1 cellular context compared by ENCODE assay signal in the genomic region with DNA sequence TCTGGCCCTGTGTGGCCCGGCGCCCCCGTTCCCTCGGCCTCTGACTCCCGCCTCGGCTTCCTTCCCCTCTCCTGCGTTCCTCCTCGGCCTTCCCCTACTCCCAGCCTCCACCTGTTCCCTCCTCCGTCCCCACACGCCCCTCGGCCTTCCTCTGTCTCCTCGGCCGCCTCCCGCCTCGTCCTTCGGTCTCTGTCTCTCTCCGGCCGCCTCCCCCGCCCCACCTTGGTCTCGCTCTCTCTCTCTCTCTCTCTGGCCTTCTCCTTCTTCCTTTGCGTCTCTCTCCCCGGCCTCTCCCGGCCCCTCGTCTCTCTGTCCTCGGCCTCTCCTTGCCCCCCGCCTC.
A peak's percentile ranks its signal among the peaks of the same experiment; 100 is the strongest.
TF ChIP-seq lines count a peak whose summit lies in the region.

No MANE protein-coding gene starts in this region.

TF ChIP-seq in HEK293, 187 proteins besides CTCF, POLR2A, EP300 and RAD21 (continued from another document and continues in another):
- no peak for TF ChIP-seq REPIN1 (tag by site-specific recombination; IDR thresholded peaks at IDR 0.05; ENCODE audit: low read depth)
- no peak for TF ChIP-seq ZNF560 (tag by site-specific recombination; IDR thresholded peaks at IDR 0.05; ENCODE audit: borderline replicate concordance)
- TF ChIP-seq SETDB1 (IDR thresholded peaks at IDR 0.05; ENCODE audit: insufficient read length, low read length): no peak
- no peak for TF ChIP-seq ZFP37 (tag by site-specific recombination; IDR thresholded peaks at IDR 0.05)
- TF ChIP-seq, protein P1, sequence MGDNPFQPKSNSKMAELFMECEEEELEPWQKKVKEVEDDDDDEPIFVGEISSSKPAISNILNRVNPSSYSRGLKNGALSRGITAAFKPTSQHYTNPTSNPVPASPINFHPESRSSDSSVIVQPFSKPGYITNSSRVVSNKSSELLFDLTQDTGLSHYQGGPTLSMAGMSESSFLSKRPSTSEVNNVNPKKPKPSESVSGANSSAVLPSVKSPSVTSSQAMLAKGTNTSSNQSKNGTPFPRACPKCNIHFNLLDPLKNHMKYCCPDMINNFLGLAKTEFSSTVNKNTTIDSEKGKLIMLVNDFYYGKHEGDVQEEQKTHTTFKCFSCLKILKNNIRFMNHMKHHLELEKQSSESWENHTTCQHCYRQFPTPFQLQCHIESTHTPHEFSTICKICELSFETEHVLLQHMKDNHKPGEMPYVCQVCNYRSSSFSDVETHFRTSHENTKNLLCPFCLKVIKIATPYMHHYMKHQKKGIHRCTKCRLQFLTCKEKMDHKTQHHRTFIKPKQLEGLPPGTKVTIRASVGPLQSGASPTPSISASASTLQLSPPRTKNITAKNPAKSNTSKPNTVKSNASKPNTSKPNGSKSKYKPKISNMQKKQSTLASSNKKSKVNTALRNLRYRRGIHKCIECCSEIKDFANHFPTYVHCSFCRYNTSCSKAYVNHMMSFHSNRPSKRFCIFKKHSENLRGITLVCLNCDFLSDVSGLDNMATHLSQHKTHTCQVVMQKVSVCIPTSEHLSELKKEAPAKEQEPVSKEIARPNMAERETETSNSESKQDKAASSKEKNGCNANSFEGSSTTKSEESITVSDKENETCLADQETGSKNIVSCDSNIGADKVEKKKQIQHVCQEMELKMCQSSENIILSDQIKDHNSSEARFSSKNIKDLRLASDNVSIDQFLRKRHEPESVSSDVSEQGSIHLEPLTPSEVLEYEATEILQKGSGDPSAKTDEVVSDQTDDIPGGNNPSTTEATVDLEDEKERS (tag by site-specific recombination; IDR thresholded peaks at IDR 0.05): no peak
- no peak for TF ChIP-seq ZNF391 (tag by site-specific recombination; IDR thresholded peaks at IDR 0.05; ENCODE audit: borderline replicate concordance, low read depth)
- TF ChIP-seq ZNF404 (tag by site-specific recombination; IDR thresholded peaks at IDR 0.05): no peak
- TF ChIP-seq, protein P2, sequence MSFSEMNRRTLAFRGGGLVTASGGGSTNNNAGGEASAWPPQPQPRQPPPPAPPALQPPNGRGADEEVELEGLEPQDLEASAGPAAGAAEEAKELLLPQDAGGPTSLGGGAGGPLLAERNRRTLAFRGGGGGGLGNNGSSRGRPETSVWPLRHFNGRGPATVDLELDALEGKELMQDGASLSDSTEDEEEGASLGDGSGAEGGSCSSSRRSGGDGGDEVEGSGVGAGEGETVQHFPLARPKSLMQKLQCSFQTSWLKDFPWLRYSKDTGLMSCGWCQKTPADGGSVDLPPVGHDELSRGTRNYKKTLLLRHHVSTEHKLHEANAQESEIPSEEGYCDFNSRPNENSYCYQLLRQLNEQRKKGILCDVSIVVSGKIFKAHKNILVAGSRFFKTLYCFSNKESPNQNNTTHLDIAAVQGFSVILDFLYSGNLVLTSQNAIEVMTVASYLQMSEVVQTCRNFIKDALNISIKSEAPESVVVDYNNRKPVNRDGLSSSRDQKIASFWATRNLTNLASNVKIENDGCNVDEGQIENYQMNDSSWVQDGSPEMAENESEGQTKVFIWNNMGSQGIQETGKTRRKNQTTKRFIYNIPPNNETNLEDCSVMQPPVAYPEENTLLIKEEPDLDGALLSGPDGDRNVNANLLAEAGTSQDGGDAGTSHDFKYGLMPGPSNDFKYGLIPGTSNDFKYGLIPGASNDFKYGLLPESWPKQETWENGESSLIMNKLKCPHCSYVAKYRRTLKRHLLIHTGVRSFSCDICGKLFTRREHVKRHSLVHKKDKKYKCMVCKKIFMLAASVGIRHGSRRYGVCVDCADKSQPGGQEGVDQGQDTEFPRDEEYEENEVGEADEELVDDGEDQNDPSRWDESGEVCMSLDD (tag by site-specific recombination; IDR thresholded peaks at IDR 0.05): peak; percentile 51; the same call in 1 of the 2 replicates
- TF ChIP-seq, protein P3, sequence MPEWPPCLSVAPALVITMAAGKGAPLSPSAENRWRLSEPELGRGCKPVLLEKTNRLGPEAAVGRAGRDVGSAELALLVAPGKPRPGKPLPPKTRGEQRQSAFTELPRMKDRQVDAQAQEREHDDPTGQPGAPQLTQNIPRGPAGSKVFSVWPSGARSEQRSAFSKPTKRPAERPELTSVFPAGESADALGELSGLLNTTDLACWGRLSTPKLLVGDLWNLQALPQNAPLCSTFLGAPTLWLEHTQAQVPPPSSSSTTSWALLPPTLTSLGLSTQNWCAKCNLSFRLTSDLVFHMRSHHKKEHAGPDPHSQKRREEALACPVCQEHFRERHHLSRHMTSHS (tag by site-specific recombination; IDR thresholded peaks at IDR 0.05): no peak
- peak; percentile 23; the same call in 1 of the 2 replicates for TF ChIP-seq MYNN (tag by site-specific recombination; IDR thresholded peaks at IDR 0.05; ENCODE audit: borderline replicate concordance)
- no peak for TF ChIP-seq ZNF223 (tag by site-specific recombination; IDR thresholded peaks at IDR 0.05)
- no peak for TF ChIP-seq ZNF658 (tag by site-specific recombination; IDR thresholded peaks at IDR 0.05)
- no peak for TF ChIP-seq ZNF664 (tag by site-specific recombination; IDR thresholded peaks at IDR 0.05)
- TF ChIP-seq ZFP3 (tag by site-specific recombination; IDR thresholded peaks at IDR 0.05; ENCODE audit: low read depth): no peak
- TF ChIP-seq ZSCAN16 (tag by site-specific recombination; IDR thresholded peaks at IDR 0.05): no peak
- TF ChIP-seq ZNF121 (tag by site-specific recombination; IDR thresholded peaks at IDR 0.05): no peak
- TF ChIP-seq GLIS1 (tag by site-specific recombination; IDR thresholded peaks at IDR 0.05): no peak; the same call in 1 of the 2 replicates
- TF ChIP-seq, protein P4, sequence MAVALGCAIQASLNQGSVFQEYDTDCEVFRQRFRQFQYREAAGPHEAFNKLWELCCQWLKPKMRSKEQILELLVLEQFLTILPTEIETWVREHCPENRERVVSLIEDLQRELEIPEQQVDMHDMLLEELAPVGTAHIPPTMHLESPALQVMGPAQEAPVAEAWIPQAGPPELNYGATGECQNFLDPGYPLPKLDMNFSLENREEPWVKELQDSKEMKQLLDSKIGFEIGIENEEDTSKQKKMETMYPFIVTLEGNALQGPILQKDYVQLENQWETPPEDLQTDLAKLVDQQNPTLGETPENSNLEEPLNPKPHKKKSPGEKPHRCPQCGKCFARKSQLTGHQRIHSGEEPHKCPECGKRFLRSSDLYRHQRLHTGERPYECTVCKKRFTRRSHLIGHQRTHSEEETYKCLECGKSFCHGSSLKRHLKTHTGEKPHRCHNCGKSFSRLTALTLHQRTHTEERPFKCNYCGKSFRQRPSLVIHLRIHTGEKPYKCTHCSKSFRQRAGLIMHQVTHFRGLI (tag by site-specific recombination; IDR thresholded peaks at IDR 0.05): no peak
- TF ChIP-seq WT1 (tag by site-specific recombination; IDR thresholded peaks at IDR 0.05): 0 out of 2 replicates have a peak, but pooled peaks have one; percentile 10
- TF ChIP-seq ZNF792 (tag by site-specific recombination; IDR thresholded peaks at IDR 0.05): no peak
- TF ChIP-seq, protein P5, sequence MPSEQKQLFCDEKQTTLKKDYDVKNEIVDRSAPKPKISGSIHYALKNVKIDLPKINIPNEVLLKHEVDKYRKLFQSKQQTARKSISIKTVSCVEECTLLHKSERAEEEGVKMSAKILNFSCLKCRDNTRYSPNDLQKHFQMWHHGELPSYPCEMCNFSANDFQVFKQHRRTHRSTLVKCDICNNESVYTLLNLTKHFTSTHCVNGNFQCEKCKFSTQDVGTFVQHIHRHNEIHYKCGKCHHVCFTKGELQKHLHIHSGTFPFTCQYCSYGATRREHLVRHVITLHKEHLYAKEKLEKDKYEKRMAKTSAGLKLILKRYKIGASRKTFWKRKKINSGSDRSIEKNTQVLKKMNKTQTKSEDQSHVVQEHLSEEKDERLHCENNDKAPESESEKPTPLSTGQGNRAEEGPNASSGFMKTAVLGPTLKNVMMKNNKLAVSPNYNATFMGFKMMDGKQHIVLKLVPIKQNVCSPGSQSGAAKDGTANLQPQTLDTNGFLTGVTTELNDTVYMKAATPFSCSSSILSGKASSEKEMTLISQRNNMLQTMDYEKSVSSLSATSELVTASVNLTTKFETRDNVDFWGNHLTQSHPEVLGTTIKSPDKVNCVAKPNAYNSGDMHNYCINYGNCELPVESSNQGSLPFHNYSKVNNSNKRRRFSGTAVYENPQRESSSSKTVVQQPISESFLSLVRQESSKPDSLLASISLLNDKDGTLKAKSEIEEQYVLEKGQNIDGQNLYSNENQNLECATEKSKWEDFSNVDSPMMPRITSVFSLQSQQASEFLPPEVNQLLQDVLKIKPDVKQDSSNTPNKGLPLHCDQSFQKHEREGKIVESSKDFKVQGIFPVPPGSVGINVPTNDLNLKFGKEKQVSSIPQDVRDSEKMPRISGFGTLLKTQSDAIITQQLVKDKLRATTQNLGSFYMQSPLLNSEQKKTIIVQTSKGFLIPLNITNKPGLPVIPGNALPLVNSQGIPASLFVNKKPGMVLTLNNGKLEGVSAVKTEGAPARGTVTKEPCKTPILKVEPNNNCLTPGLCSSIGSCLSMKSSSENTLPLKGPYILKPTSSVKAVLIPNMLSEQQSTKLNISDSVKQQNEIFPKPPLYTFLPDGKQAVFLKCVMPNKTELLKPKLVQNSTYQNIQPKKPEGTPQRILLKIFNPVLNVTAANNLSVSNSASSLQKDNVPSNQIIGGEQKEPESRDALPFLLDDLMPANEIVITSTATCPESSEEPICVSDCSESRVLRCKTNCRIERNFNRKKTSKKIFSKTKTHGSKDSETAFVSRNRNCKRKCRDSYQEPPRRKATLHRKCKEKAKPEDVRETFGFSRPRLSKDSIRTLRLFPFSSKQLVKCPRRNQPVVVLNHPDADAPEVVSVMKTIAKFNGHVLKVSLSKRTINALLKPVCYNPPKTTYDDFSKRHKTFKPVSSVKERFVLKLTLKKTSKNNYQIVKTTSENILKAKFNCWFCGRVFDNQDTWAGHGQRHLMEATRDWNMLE (tag by site-specific recombination; conservative IDR thresholded peaks at IDR 0.05; ENCODE audit: low read depth): peak; percentile 13; the same call in 1 of the 2 replicates
- peak; percentile 52; the same call in 1 of the 2 replicates for TF ChIP-seq ZNF843 (tag by site-specific recombination; IDR thresholded peaks at IDR 0.05)
- peak; percentile 61 for TF ChIP-seq KLF9 (tag by site-specific recombination; IDR thresholded peaks at IDR 0.05; ENCODE audit: low read depth)
- TF ChIP-seq ZNF623 (tag by site-specific recombination; IDR thresholded peaks at IDR 0.05): no peak
- TF ChIP-seq KLF1 (tag by site-specific recombination; IDR thresholded peaks at IDR 0.05): peak; percentile 44; the same call in 1 of the 2 replicates
- TF ChIP-seq ZNF23 (tag by site-specific recombination; IDR thresholded peaks at IDR 0.05; ENCODE audit: borderline replicate concordance): no peak
- TF ChIP-seq ZFP41 (tag by site-specific recombination; IDR thresholded peaks at IDR 0.05; ENCODE audit: borderline replicate concordance): no peak
- 0 out of 2 replicates have a peak, but pooled peaks have one; percentile 39 for TF ChIP-seq ZNF670 (tag by site-specific recombination; IDR thresholded peaks at IDR 0.05; ENCODE audit: low read depth)
- TF ChIP-seq, protein P6, sequence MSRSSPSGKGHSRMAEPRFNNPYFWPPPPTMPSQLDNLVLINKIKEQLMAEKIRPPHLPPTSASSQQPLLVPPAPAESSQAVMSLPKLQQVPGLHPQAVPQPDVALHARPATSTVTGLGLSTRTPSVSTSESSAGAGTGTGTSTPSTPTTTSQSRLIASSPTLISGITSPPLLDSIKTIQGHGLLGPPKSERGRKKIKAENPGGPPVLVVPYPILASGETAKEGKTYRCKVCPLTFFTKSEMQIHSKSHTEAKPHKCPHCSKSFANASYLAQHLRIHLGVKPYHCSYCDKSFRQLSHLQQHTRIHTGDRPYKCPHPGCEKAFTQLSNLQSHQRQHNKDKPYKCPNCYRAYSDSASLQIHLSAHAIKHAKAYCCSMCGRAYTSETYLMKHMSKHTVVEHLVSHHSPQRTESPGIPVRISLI (tag by site-specific recombination; IDR thresholded peaks at IDR 0.05): no peak
- TF ChIP-seq ZNF558 (tag by site-specific recombination; IDR thresholded peaks at IDR 0.05): no peak
- TF ChIP-seq SP3 (tag by site-specific recombination; IDR thresholded peaks at IDR 0.05): no peak
- TF ChIP-seq, protein P7, sequence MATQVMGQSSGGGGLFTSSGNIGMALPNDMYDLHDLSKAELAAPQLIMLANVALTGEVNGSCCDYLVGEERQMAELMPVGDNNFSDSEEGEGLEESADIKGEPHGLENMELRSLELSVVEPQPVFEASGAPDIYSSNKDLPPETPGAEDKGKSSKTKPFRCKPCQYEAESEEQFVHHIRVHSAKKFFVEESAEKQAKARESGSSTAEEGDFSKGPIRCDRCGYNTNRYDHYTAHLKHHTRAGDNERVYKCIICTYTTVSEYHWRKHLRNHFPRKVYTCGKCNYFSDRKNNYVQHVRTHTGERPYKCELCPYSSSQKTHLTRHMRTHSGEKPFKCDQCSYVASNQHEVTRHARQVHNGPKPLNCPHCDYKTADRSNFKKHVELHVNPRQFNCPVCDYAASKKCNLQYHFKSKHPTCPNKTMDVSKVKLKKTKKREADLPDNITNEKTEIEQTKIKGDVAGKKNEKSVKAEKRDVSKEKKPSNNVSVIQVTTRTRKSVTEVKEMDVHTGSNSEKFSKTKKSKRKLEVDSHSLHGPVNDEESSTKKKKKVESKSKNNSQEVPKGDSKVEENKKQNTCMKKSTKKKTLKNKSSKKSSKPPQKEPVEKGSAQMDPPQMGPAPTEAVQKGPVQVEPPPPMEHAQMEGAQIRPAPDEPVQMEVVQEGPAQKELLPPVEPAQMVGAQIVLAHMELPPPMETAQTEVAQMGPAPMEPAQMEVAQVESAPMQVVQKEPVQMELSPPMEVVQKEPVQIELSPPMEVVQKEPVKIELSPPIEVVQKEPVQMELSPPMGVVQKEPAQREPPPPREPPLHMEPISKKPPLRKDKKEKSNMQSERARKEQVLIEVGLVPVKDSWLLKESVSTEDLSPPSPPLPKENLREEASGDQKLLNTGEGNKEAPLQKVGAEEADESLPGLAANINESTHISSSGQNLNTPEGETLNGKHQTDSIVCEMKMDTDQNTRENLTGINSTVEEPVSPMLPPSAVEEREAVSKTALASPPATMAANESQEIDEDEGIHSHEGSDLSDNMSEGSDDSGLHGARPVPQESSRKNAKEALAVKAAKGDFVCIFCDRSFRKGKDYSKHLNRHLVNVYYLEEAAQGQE (tag by site-specific recombination; IDR thresholded peaks at IDR 0.05): peak; percentile 28; the same call in 1 of the 2 replicates
- TF ChIP-seq, protein P8, sequence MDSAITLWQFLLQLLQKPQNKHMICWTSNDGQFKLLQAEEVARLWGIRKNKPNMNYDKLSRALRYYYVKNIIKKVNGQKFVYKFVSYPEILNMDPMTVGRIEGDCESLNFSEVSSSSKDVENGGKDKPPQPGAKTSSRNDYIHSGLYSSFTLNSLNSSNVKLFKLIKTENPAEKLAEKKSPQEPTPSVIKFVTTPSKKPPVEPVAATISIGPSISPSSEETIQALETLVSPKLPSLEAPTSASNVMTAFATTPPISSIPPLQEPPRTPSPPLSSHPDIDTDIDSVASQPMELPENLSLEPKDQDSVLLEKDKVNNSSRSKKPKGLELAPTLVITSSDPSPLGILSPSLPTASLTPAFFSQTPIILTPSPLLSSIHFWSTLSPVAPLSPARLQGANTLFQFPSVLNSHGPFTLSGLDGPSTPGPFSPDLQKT (IDR thresholded peaks at IDR 0.05; ENCODE audit: borderline replicate concordance, low read depth, low read length): no peak
- peak; percentile 88 for TF ChIP-seq SCRT2 (tag by site-specific recombination; IDR thresholded peaks at IDR 0.05)
- TF ChIP-seq ZNF2 (tag by site-specific recombination; IDR thresholded peaks at IDR 0.05): 0 out of 2 replicates have a peak, but pooled peaks have one; percentile 36
- no peak for TF ChIP-seq ZNF174 (tag by site-specific recombination; IDR thresholded peaks at IDR 0.05)
- TF ChIP-seq, protein P9, sequence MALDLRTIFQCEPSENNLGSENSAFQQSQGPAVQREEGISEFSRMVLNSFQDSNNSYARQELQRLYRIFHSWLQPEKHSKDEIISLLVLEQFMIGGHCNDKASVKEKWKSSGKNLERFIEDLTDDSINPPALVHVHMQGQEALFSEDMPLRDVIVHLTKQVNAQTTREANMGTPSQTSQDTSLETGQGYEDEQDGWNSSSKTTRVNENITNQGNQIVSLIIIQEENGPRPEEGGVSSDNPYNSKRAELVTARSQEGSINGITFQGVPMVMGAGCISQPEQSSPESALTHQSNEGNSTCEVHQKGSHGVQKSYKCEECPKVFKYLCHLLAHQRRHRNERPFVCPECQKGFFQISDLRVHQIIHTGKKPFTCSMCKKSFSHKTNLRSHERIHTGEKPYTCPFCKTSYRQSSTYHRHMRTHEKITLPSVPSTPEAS (tag by site-specific recombination; IDR thresholded peaks at IDR 0.05): no peak
